Comparison of ENCODE assay signal across 20 cellular contexts in the genomic region with DNA sequence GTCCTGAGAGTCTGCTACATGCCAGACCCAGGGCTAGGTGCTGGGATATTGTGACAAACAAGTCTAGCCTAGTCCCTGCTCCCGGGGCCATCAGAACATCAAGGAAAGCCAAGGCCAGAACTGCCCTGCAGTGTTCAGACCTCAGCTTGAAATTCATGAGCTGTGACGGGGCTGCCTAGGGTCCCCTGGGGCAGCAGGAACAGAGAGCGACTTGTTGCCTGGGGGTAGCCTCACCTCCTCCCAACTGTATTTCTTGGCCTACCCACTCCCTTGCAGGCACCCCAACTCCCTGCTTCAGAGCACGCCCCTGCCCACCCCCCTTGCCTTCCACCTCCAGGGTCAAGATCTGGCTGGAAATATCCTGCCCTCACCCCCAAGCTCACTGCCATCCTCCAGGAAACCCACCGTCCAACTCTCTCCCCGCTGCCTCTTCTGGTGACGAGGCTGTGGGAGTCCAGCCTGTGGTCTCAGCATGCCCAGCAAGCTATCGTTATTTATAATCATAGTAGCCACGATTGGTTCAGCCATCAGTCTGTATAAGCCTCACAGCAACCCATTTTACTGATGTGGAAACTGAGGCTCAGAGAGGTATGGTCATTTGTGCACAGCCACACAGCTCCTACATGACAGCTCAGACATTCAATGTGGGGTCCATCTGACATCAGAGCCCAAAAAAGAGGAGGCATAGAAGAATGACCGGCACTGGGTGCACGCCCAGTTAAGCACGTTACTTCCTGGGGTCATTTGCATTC.
"Had no signal": no experiment of that assay in that cellular context is flagged by ENCODE, and none has a peak within 500 bp of the region (broad histone marks: within the 10 kb centered on the region; RNA-seq: fewer than 3 reads in every experiment).

No MANE protein-coding gene starts in this region.

- H3K27me3 ChIP-seq: brain microvascular endothelial cell, heart left ventricle, tibial nerve had no signal

- H3K27ac ChIP-seq: brain microvascular endothelial cell, epithelial cell of prostate had no signal

- DNase-seq: activated B cell treated with CpG ODN at 0.5 μM for 24 hours; activated CD4-positive, alpha-beta T cell treated with anti-CD3 and anti-CD28 coated beads for 48 hours; activated CD8-positive, alpha-beta memory T cell treated with anti-CD3 and anti-CD28 coated beads, Interleukin-2, amount 50 U/mL, for 4 hours; activated CD8-positive, alpha-beta T cell treated with anti-CD3 and anti-CD28 coated beads, Interleukin-2, amount 10 ng/mL, durations not matched to agents 7 days and 5 days; activated effector memory CD4-positive, alpha-beta T cell treated with anti-CD3 and anti-CD28 coated beads, Interleukin-2, amount 50 U/mL, for 16 hours; activated T-cell treated with anti-CD3 and anti-CD28 coated beads, Interleukin-2, amount 50 U/mL, for 48 hours; amniotic stem cell; brain microvascular endothelial cell; cortex of kidney; effector memory CD8-positive, alpha-beta T cell; heart left ventricle; left cardiac atrium; retina; stimulated activated CD4-positive, alpha-beta T cell treated with anti-CD3 and anti-CD28 coated beads, Interleukin-4, amount 100 ng/mL, for 1 hour; stimulated activated naive CD4-positive, alpha-beta T cell had no signal

- H3K4me3 ChIP-seq: heart left ventricle, lung, tibial nerve had no signal

- ATAC-seq: activated CD8-positive, alpha-beta T cell treated with anti-CD3 and anti-CD28 coated beads, Interleukin-2, amount 10 ng/mL, durations not matched to agents 7 days and 5 days; activated naive CD4-positive, alpha-beta T cell treated with anti-CD3 and anti-CD28 coated beads, Interleukin-2, amount 50 U/mL, for 72 hours; effector memory CD8-positive, alpha-beta T cell; heart left ventricle; left cardiac atrium had no signal

- H3K36me3 ChIP-seq: brain microvascular endothelial cell, heart left ventricle, tibial nerve had no signal

- H3K9me3 ChIP-seq: heart left ventricle, tibial nerve had no signal

- FAIRE-seq: frontal cortex had no signal
